ENCODE assay signal across 8 cellular contexts in genomic region chr19:13095934-13096890, GRCh38. TPM values are rescaled to one million over a fixed set of nuclear protein-coding genes. Genes with fewer than 3 reads are reported as not detected.
DNase-seq lines count a peak whose midpoint lies in the region; ATAC-seq, FAIRE-seq and TF ChIP-seq lines count a peak whose summit lies in the region.

No MANE protein-coding gene starts in this region.

- no peaks in the 10 kb centered on the region for H3K79me1 ChIP-seq in H1 (ENCODE audit: low read depth, low read length)

- no peak overlapping the region for H3K4ac ChIP-seq in H1 (replicated peaks; ENCODE audit: insufficient read length, low read depth, low read length)

- H3K56ac ChIP-seq in H1 (replicated peaks; ENCODE audit: insufficient read length, low read depth, low read length), result no peak overlapping the region

- no peak overlapping the region for H2BK20ac ChIP-seq in H1 (ENCODE audit: low read length)

- no peak overlapping the region for H2BK5ac ChIP-seq in H1 (ENCODE audit: low read depth, low read length)

- H2BK15ac ChIP-seq in H1 (ENCODE audit: low read length), result no peak overlapping the region

- no peak overlapping the region for H4K91ac ChIP-seq in H1 (replicated peaks; ENCODE audit: insufficient read length, low read length)

- H4K20me1 ChIP-seq in OCI-LY7 (ENCODE audit: insufficient read depth, low read length) (no peaks in the 10 kb centered on the region), H1 (replicated peaks in 1 of 2; ENCODE audit: control insufficient read depth in 1 of 2, insufficient read depth in 2 of 2, low read length in 2 of 2) (peaks cover 2 to 12% of the 10 kb centered on the region in 2 experiments)

- TF ChIP-seq EP300 in H1 (IDR thresholded peaks at IDR 0.05; ENCODE audit: borderline replicate concordance in 1 of 2, low read depth in 2 of 2, low read length in 2 of 2), result no peak

- H3K27ac Mint-ChIP-seq in progenitor cell of endocrine pancreas, result no peak overlapping the region

- peaks cover 69% of the 10 kb centered on the region for H3K27me3 Mint-ChIP-seq in progenitor cell of endocrine pancreas

- H3K4me3 ChIP-seq in OCI-LY7 (ENCODE audit: low read depth, low read length, poor library complexity, severe bottlenecking) (peak overlapping the region; percentile 48), H1 (ENCODE audit: extremely low read depth in 1 of 4, insufficient read depth in 2 of 4, low read depth in 3 of 4, low read length in 4 of 4) (peak overlapping the region; percentile 43 to 58 (median 50)), body of pancreas (no peak overlapping the region)

- H2AFZ ChIP-seq in OCI-LY7 (ENCODE audit: low read length) (no peak overlapping the region), H1 (ENCODE audit: low read length) (no peak overlapping the region)

- H2AK5ac ChIP-seq in H1 (ENCODE audit: low read depth, low read length), result no peak overlapping the region

- peaks cover 5% of the 10 kb centered on the region for H3K4me1 Mint-ChIP-seq in progenitor cell of endocrine pancreas (ENCODE audit: low read depth)

- H3K4me3 Mint-ChIP-seq in progenitor cell of endocrine pancreas (ENCODE audit: low read depth), result no peak overlapping the region

- no peak for FAIRE-seq in H1 (lab: Jason Lieb, UNC)

- WGBS in H1 (ENCODE audit: extremely low coverage in 1 of 2, insufficient coverage in 1 of 2, insufficient read length in 1 of 2, insufficient replicate concordance in 2 of 2, low coverage in 1 of 2, low lambda C conversion rate in 2 of 2, missing lambda C conversion rate in 1 of 2), 2 experiments, result 2% methylated on average over 24 of the region's 44 CpGs; no CpG with 5 or more reads in 1 of the 2 experiments
- 51 to 70% methylated on average over 32 to 39 of the region's 44 CpGs for WGBS in body of pancreas, 2 donors

- H3K9me2 ChIP-seq in OCI-LY7 (ENCODE audit: insufficient read depth, low read length), result no peaks in the 10 kb centered on the region

- H3K36me3 Mint-ChIP-seq in progenitor cell of endocrine pancreas (ENCODE audit: insufficient read depth), result no peaks in the 10 kb centered on the region

- H3K9ac ChIP-seq in H1 (replicated peaks in 1 of 4; ENCODE audit: extremely low read depth in 1 of 4, low read depth in 3 of 4, low read length in 3 of 4), result no peak overlapping the region

- H3K9me3 ChIP-seq in OCI-LY7 (ENCODE audit: low read length) (no peaks in the 10 kb centered on the region), H1 (ENCODE audit: insufficient read depth in 2 of 2, low read depth in 1 of 2, low read length in 1 of 2) (no peaks in the 10 kb centered on the region), body of pancreas (no peaks in the 10 kb centered on the region)

- CTCF ChIA-PET in OCI-LY7 (lab: Charles Lee; ENCODE audit: unreplicated experiment), result interaction anchor here (0.6 to 1.4 kb wide), 3 partner anchors 10 to 130 kb away, joined by 3 to 13 read pairs (median 3); no protein-coding TSS in a partner anchor
- CTCF ChIA-PET in H1 (lab: Charles Lee; ENCODE audit: partially characterized antibody), result interaction anchor here (0.7 to 48.8 kb wide), 15 partner anchors 9 to 132 kb away, joined by 3 to 1145 read pairs (median 31); partner anchors contain the start of gene DAND5

- no TSS peak for BruUV-seq in OCI-LY7 (replicated peaks; lab: Mats Ljungman, UMichigan)

- peaks cover 33 to 92% (median 72%) of the 10 kb centered on the region in 4 experiments for H3K27me3 ChIP-seq in H1 (replicated peaks in 1 of 4; ENCODE audit: control insufficient read depth in 3 of 4, extremely low read depth in 1 of 4, insufficient read depth in 3 of 4, low read length in 3 of 4)
- peaks cover 0 to 10% of the 10 kb centered on the region in 2 donors for H3K27me3 ChIP-seq in body of pancreas

- H4K5ac ChIP-seq in H1 (ENCODE audit: insufficient read length, low read depth, low read length), result no peak overlapping the region

- TF ChIP-seq POLR2A in H1 (IDR thresholded peaks at IDR 0.05; ENCODE audit: control extremely low read depth in 1 of 2, low read depth in 2 of 2, low read length in 2 of 2) (no peak), body of pancreas (IDR thresholded peaks at IDR 0.05) (no peak)

- DNase-seq in GM19238 (ENCODE audit: insufficient read length, low spot score), result peak; percentile 55
- peak; percentile 42 for DNase-seq in OCI-LY7 (ENCODE audit: low spot score)
- DNase-seq in H1 (ENCODE audit: low read depth in 1 of 2, low spot score in 2 of 2), result peak in 1 of 2 experiments; percentile 84
- DNase-seq in progenitor cell of endocrine pancreas (ENCODE audit: low spot score, unreplicated experiment), result peak; percentile 49
- no peak for DNase-seq in body of pancreas
- no peak for DNase-seq in putamen (ENCODE audit: low spot score)
- DNase-seq in NCI-H1436 treated with DMSO at 0.1 percent for 48 hours (lab: John Stamatoyannopoulos, UW), result no peak

- no peak overlapping the region for H3K23ac ChIP-seq in H1 (ENCODE audit: insufficient read length)

- ATAC-seq in body of pancreas, result no peak
- ATAC-seq in GM21390 (IDR thresholded peaks at IDR 0.05; ENCODE audit: unreplicated experiment), result no peak

- no peak; a peak in 1 of 4 replicates for TF ChIP-seq RAD21 in H1 (IDR thresholded peaks at IDR 0.05 in 1 of 2, conservative IDR thresholded peaks at IDR 0.05 in 1 of 2; ENCODE audit: low read depth in 2 of 2, low read length in 2 of 2)

- intact Hi-C loops in OCI-LY7 (cut with micrococcal nuclease; ENCODE audit: unreplicated experiment), result loop anchor here (2.0 kb wide), 1 partner anchor 35 kb away; no protein-coding TSS in a partner anchor
- intact Hi-C loops in body of pancreas (cut with DNase I), result loop anchor here (5.0 kb wide), 1 partner anchor 119 kb away; no protein-coding TSS in a partner anchor

- POLR2A ChIA-PET in OCI-LY7 (lab: Charles Lee) (interaction anchor here (0.6 to 1.5 kb wide), 4 partner anchors 9 to 119 kb away, joined by 3 to 8 read pairs (median 4); partner anchors contain the start of genes IER2 and STX10), H1 (lab: Charles Lee; ENCODE audit: partially characterized antibody) (interaction anchor here (0.7 to 3.8 kb wide), 18 partner anchors 9 to 206 kb away, joined by 3 to 14 read pairs (median 4); partner anchors contain the start of genes FARSA, GCDH, IER2 and NACC1)

- no peak overlapping the region; the same call in 1 of the 2 replicates for H2BK12ac ChIP-seq in H1 (ENCODE audit: low read depth, low read length)

- peak overlapping the region; percentile 4; the same call in 1 of the 2 replicates for H3K18ac ChIP-seq in H1 (ENCODE audit: extremely low read depth, low read length)

- H2BK120ac ChIP-seq in H1 (replicated peaks; ENCODE audit: low read depth, low read length), result no peak overlapping the region

- H3K4me1 ChIP-seq in OCI-LY7 (ENCODE audit: insufficient read depth, low read length, poor library complexity, severe bottlenecking), result peaks cover 68% of the 10 kb centered on the region
- H3K4me1 ChIP-seq in H1 (replicated peaks in 1 of 4; ENCODE audit: control insufficient read depth in 3 of 4, insufficient read depth in 4 of 4, low read length in 3 of 4), result peaks cover 0 to 22% (median 16%) of the 10 kb centered on the region in 4 experiments; a peak in 5 of 7 replicates
- H3K4me1 ChIP-seq in body of pancreas, result peaks cover 19% of the 10 kb centered on the region

- H3K36me3 ChIP-seq in OCI-LY7 (ENCODE audit: insufficient read depth, low read length) (peaks cover 24% of the 10 kb centered on the region), H1 (ENCODE audit: control insufficient read depth in 2 of 4, insufficient read depth in 4 of 4, low read length in 3 of 4) (no peaks in the 10 kb centered on the region), body of pancreas (replicated peaks in 1 of 2; ENCODE audit: insufficient read depth in 1 of 2, low read depth in 2 of 2) (no peaks in the 10 kb centered on the region)

- TF ChIP-seq CTCF in OCI-LY7 (conservative IDR thresholded peaks at IDR 0.05; ENCODE audit: low read length) (0 out of 2 replicates have a peak, but pooled peaks have one; percentile 28), H1 (IDR thresholded peaks at IDR 0.05; ENCODE audit: control extremely low read depth in 1 of 3, insufficient read depth in 1 of 3, low read depth in 1 of 3, low read length in 3 of 3) (peak; percentile 6 to 39 (median 14); a peak in 3 of 4 replicates), progenitor cell of endocrine pancreas (IDR thresholded peaks at IDR 0.05; ENCODE audit: unreplicated experiment) (peak; percentile 54), body of pancreas (IDR thresholded peaks at IDR 0.05) (no peak)

- no peaks in the 10 kb centered on the region for H3K9me3 Mint-ChIP-seq in progenitor cell of endocrine pancreas (ENCODE audit: low read depth)

- H3K79me2 ChIP-seq in OCI-LY7 (ENCODE audit: insufficient read depth, low read depth, low read length), result peaks cover 3% of the 10 kb centered on the region; the same call in 1 of the 2 replicates
- no peaks in the 10 kb centered on the region for H3K79me2 ChIP-seq in H1 (ENCODE audit: control insufficient read depth in 1 of 2, insufficient read depth in 2 of 2, low read length in 2 of 2)

- no peak overlapping the region for H4K8ac ChIP-seq in H1 (ENCODE audit: extremely low read depth, insufficient read depth, low read length)

- H3K27ac ChIP-seq in OCI-LY7 (ENCODE audit: low read depth, low read length, poor library complexity, severe bottlenecking) (peak overlapping the region; percentile 5), H1 (ENCODE audit: low read depth, low read length) (no peak overlapping the region), body of pancreas (peak overlapping the region in 1 of 4 donors; percentile 78)

- peak overlapping the region; percentile 80 for H3K4me2 ChIP-seq in OCI-LY7 (ENCODE audit: low read length)
- peak overlapping the region; percentile 79 to 85 for H3K4me2 ChIP-seq in H1 (ENCODE audit: insufficient read depth in 1 of 2, low read depth in 2 of 2, low read length in 2 of 2)

- H3K14ac ChIP-seq in H1 (ENCODE audit: insufficient read length), result no peak overlapping the region

- peaks cover 3% of the 10 kb centered on the region; the same call in 1 of the 2 replicates for H3K23me2 ChIP-seq in H1 (ENCODE audit: low read depth, low read length)

RNA-seq across cellular contexts. Expression of gene LYL1, which starts 6.4 kb away (rescaled TPM):
- 66.8 and 75.5 TPM in 2 replicates for total RNA-seq in OCI-LY7 (2014; rRNA removed; shearing (Covaris generic))
- 70.4 and 72.5 TPM in 2 replicates for total RNA-seq in OCI-LY7 (2022)
- 0.58 and 0.65 TPM in 2 replicates for total RNA-seq in H1 (2021; fragmentation: NEBNext Ultra II Directional; extraction: Animal tissue kit (Norgen Biotek cat#: 25700))
- polyA plus RNA-seq in H1 (2011; rRNA removed), result 0.76 and 1.0 TPM in 2 replicates
- polyA plus RNA-seq in H1 (2011; cell fraction: cytosol; rRNA removed), result 0.62 TPM
- 0.78 TPM for polyA plus RNA-seq in H1 (2011; cell fraction: nucleus; rRNA removed)
- 0.23 to 0.67 TPM (median 0.39 TPM) in 4 replicates for polyA plus RNA-seq in H1 (2012, experiment 1 of 2)
- polyA plus RNA-seq in H1 (2012, experiment 2 of 2), result 0.26 TPM
- 0.65 TPM for polyA plus RNA-seq in H1 (2013, experiment 1 of 2)
- 0.52 TPM for polyA plus RNA-seq in H1 (2013, experiment 2 of 2)
- 0.10 TPM in 1 of 2 replicates, not detected in the other for polyA minus RNA-seq in H1 (2011; rRNA and poly(A)+ RNA removed)
- 1.2 TPM for polyA minus RNA-seq in H1 (2011; cell fraction: cytosol; rRNA and poly(A)+ RNA removed)
- 0.40 TPM for polyA minus RNA-seq in H1 (2011; cell fraction: nucleus; rRNA and poly(A)+ RNA removed)
- 0.47 and 0.50 TPM in 2 replicates for total RNA-seq in progenitor cell of endocrine pancreas
- 1 to 10 TPM; 3.4 to 6.9 TPM for total RNA-seq in body of pancreas

RNA-seq across cellular contexts. Expression of gene TRMT1, which starts 20.3 kb away (rescaled TPM):
- total RNA-seq in OCI-LY7 (2014; rRNA removed; shearing (Covaris generic)), result 39.2 and 56.8 TPM in 2 replicates
- total RNA-seq in OCI-LY7 (2022) (38.2 and 50.4 TPM in 2 replicates), progenitor cell of endocrine pancreas (51.5 and 52.4 TPM in 2 replicates), body of pancreas (10 to 100 TPM; 21.5 to 36.3 TPM)
- total RNA-seq in H1 (2021; fragmentation: NEBNext Ultra II Directional; extraction: Animal tissue kit (Norgen Biotek cat#: 25700)), result 96.6 and 99.3 TPM in 2 replicates
- polyA plus RNA-seq in H1 (2011; rRNA removed), result 77.4 and 118 TPM in 2 replicates
- 94.9 TPM for polyA plus RNA-seq in H1 (2011; cell fraction: cytosol; rRNA removed)
- 298 TPM for polyA plus RNA-seq in H1 (2011; cell fraction: nucleus; rRNA removed)
- 66.0 to 95.2 TPM (median 84.7 TPM) in 4 replicates for polyA plus RNA-seq in H1 (2012, experiment 1 of 2)
- polyA plus RNA-seq in H1 (2012, experiment 2 of 2), result 75.5 TPM
- polyA plus RNA-seq in H1 (2013, experiment 1 of 2), result 69.1 TPM
- polyA plus RNA-seq in H1 (2013, experiment 2 of 2), result 65.4 TPM
- polyA minus RNA-seq in H1 (2011; rRNA and poly(A)+ RNA removed), result 38.6 and 46.1 TPM in 2 replicates
- 52.8 TPM for polyA minus RNA-seq in H1 (2011; cell fraction: cytosol; rRNA and poly(A)+ RNA removed)
- polyA minus RNA-seq in H1 (2011; cell fraction: nucleus; rRNA and poly(A)+ RNA removed), result 64.4 TPM

RNA-seq across cellular contexts. Expression of gene NACC1, which starts 21.9 kb away (rescaled TPM):
- 46.5 and 56.3 TPM in 2 replicates for total RNA-seq in OCI-LY7 (2014; rRNA removed; shearing (Covaris generic))
- total RNA-seq in OCI-LY7 (2022) (40.4 and 52.9 TPM in 2 replicates), progenitor cell of endocrine pancreas (92.3 and 103 TPM in 2 replicates), body of pancreas (10 to 100 TPM in 1 of 2 donors, 1 to 10 TPM in 1; 6.0 to 15.5 TPM)
- 226 and 234 TPM in 2 replicates for total RNA-seq in H1 (2021; fragmentation: NEBNext Ultra II Directional; extraction: Animal tissue kit (Norgen Biotek cat#: 25700))
- polyA plus RNA-seq in H1 (2011; rRNA removed), result 301 and 541 TPM in 2 replicates
- 204 TPM for polyA plus RNA-seq in H1 (2011; cell fraction: cytosol; rRNA removed)
- 367 TPM for polyA plus RNA-seq in H1 (2011; cell fraction: nucleus; rRNA removed)
- polyA plus RNA-seq in H1 (2012, experiment 1 of 2), result 72.2 to 138 TPM (median 120 TPM) in 4 replicates
- 144 TPM for polyA plus RNA-seq in H1 (2012, experiment 2 of 2)
- polyA plus RNA-seq in H1 (2013, experiment 1 of 2), result 169 TPM
- 186 TPM for polyA plus RNA-seq in H1 (2013, experiment 2 of 2)
- 150 and 197 TPM in 2 replicates for polyA minus RNA-seq in H1 (2011; rRNA and poly(A)+ RNA removed)
- polyA minus RNA-seq in H1 (2011; cell fraction: cytosol; rRNA and poly(A)+ RNA removed), result 187 TPM
- polyA minus RNA-seq in H1 (2011; cell fraction: nucleus; rRNA and poly(A)+ RNA removed), result 126 TPM

RNA-seq across cellular contexts. Expression of gene STX10, which starts 54.0 kb away (rescaled TPM):
- total RNA-seq in OCI-LY7 (2014; rRNA removed; shearing (Covaris generic)), result 67.8 and 91.7 TPM in 2 replicates
- total RNA-seq in OCI-LY7 (2022) (41.6 and 45.4 TPM in 2 replicates), progenitor cell of endocrine pancreas (49.2 and 55.9 TPM in 2 replicates), body of pancreas (10 to 100 TPM; 54.2 to 65.3 TPM)
- total RNA-seq in H1 (2021; fragmentation: NEBNext Ultra II Directional; extraction: Animal tissue kit (Norgen Biotek cat#: 25700)), result 50.8 and 53.0 TPM in 2 replicates
- 80.1 and 86.8 TPM in 2 replicates for polyA plus RNA-seq in H1 (2011; rRNA removed)
- polyA plus RNA-seq in H1 (2011; cell fraction: cytosol; rRNA removed), result 88.9 TPM
- polyA plus RNA-seq in H1 (2011; cell fraction: nucleus; rRNA removed), result 146 TPM
- 58.8 to 94.1 TPM (median 80.2 TPM) in 4 replicates for polyA plus RNA-seq in H1 (2012, experiment 1 of 2)
- polyA plus RNA-seq in H1 (2012, experiment 2 of 2), result 81.1 TPM
- polyA plus RNA-seq in H1 (2013, experiment 1 of 2), result 48.9 TPM
- 49.5 TPM for polyA plus RNA-seq in H1 (2013, experiment 2 of 2)
- polyA minus RNA-seq in H1 (2011; rRNA and poly(A)+ RNA removed), result 44.8 and 47.0 TPM in 2 replicates
- polyA minus RNA-seq in H1 (2011; cell fraction: cytosol; rRNA and poly(A)+ RNA removed), result 40.2 TPM
- polyA minus RNA-seq in H1 (2011; cell fraction: nucleus; rRNA and poly(A)+ RNA removed), result 36.6 TPM

RNA-seq across cellular contexts. Expression of gene IER2, which starts 54.0 kb away (rescaled TPM):
- 61.6 and 64.3 TPM in 2 replicates for total RNA-seq in OCI-LY7 (2014; rRNA removed; shearing (Covaris generic))
- total RNA-seq in OCI-LY7 (2022), result 79.5 and 89.0 TPM in 2 replicates
- 137 and 138 TPM in 2 replicates for total RNA-seq in H1 (2021; fragmentation: NEBNext Ultra II Directional; extraction: Animal tissue kit (Norgen Biotek cat#: 25700))
- 84.5 and 151 TPM in 2 replicates for polyA plus RNA-seq in H1 (2011; rRNA removed)
- 66.0 TPM for polyA plus RNA-seq in H1 (2011; cell fraction: cytosol; rRNA removed)
- polyA plus RNA-seq in H1 (2011; cell fraction: nucleus; rRNA removed), result 110 TPM
- polyA plus RNA-seq in H1 (2012, experiment 1 of 2), result 106 to 120 TPM (median 111 TPM) in 4 replicates
- 92.0 TPM for polyA plus RNA-seq in H1 (2012, experiment 2 of 2)
- polyA plus RNA-seq in H1 (2013, experiment 1 of 2), result 105 TPM
- 105 TPM for polyA plus RNA-seq in H1 (2013, experiment 2 of 2)
- 6.0 and 9.9 TPM in 2 replicates for polyA minus RNA-seq in H1 (2011; rRNA and poly(A)+ RNA removed)
- 33.4 TPM for polyA minus RNA-seq in H1 (2011; cell fraction: cytosol; rRNA and poly(A)+ RNA removed)
- 81.9 TPM for polyA minus RNA-seq in H1 (2011; cell fraction: nucleus; rRNA and poly(A)+ RNA removed)
- 88.4 and 93.4 TPM in 2 replicates for total RNA-seq in progenitor cell of endocrine pancreas
- 100 to 1,000 TPM; 162 to 857 TPM for total RNA-seq in body of pancreas

Comparison
In these comparisons a context has a peak if more than half of its experiments do, and no peak if none do; other contexts are left out.
1. DNase-seq: peak in GM19238 (single experiment), OCI-LY7 (single experiment) and progenitor cell of endocrine pancreas (single experiment); none in body of pancreas (0 of 4), putamen (single experiment) and NCI-H1436 treated with DMSO at 0.1 percent for 48 hours (single experiment).
2. H3K4me3 ChIP-seq: peak in OCI-LY7 (single experiment) and H1 (4 of 4); none in body of pancreas (0 of 2).
3. CTCF ChIP-seq: peak in OCI-LY7 (single experiment), H1 (3 of 3) and progenitor cell of endocrine pancreas (single experiment); none in body of pancreas (0 of 7).
4. RNA of gene LYL1, which starts 6.4 kb away (total RNA-seq): 66.8 to 75.5 TPM in OCI-LY7; 3.4 to 6.9 TPM in body of pancreas, 0.58 to 0.65 TPM in H1 and 0.47 to 0.50 TPM in progenitor cell of endocrine pancreas; every median in the first group is over 4 times any median in the second.